In genomic region chr20:4160761-4161305, GRCh38 we compare ENCODE assay signal across 9 cellular contexts. TPM values are rescaled to one million over a fixed set of nuclear protein-coding genes. Genes with fewer than 3 reads are reported as not detected.
DNase-seq lines count a peak whose midpoint lies in the region; ATAC-seq lines count a peak whose summit lies in the region.
"Had no signal": no experiment of that assay in that cellular context is flagged by ENCODE, and none has a peak within 500 bp of the region (broad histone marks: within the 10 kb centered on the region; RNA-seq: fewer than 3 reads in every experiment).

No MANE protein-coding gene starts in this region.

- H3K4me1 Mint-ChIP-seq in activated T-helper 1 cell treated with anti-CD3 and anti-CD28 coated beads, Interleukin-12 subunit alpha, Interleukin-12 subunit beta, Interleukin-2, Interleukin-4 antibody, amounts not matched to agents 30 ng/mL and 10 ng/mL and 1 ng/mL, durations not matched to agents 14 hours and 24 hours and 36 hours (ENCODE audit: low read depth): peaks cover 69% of the 10 kb centered on the region
- H3K4me1 Mint-ChIP-seq: memory B cell had no signal

- peak overlapping the region; percentile 59 for H3K4me3 Mint-ChIP-seq in activated T-helper 1 cell treated with anti-CD3 and anti-CD28 coated beads, Interleukin-12 subunit alpha, Interleukin-12 subunit beta, Interleukin-2, Interleukin-4 antibody, amounts not matched to agents 30 ng/mL and 10 ng/mL and 1 ng/mL, durations not matched to agents 14 hours and 24 hours and 36 hours
- H3K4me3 Mint-ChIP-seq: memory B cell had no signal

- ATAC-seq in activated CD4-positive, CD25-positive, alpha-beta regulatory T cell treated with anti-CD3 and anti-CD28 coated beads, Interleukin-2, amount 50 U/mL, for 24 hours: peak; percentile 25 to 34
- peak; percentile 50 for ATAC-seq in left ventricle myocardium superior

- no peak for DNase-seq in activated CD4-positive, CD25-positive, alpha-beta regulatory T cell treated with anti-CD3 and anti-CD28 coated beads, Interleukin-2, amount 50 U/mL, for 72 hours
- DNase-seq in activated T-helper 1 cell treated with anti-CD3 and anti-CD28 coated beads, Interleukin-12 subunit alpha, Interleukin-12 subunit beta, Interleukin-2, Interleukin-4 antibody, amounts not matched to agents 30 ng/mL and 10 ng/mL and 1 ng/mL, durations not matched to agents 14 hours and 24 hours and 36 hours (ENCODE audit: low spot score): no peak
- peak; percentile 55 for DNase-seq in left ventricle myocardium superior
- peak; percentile 50 for DNase-seq in smooth muscle cell of the brain vasculature (ENCODE audit: low read depth, low spot score)
- DNase-seq in effector CD8-positive, alpha-beta T cell (lab: John Stamatoyannopoulos, UW): no peak
- no peak for DNase-seq in islet precursor cell
- DNase-seq in SHP77 (lab: John Stamatoyannopoulos, UW): no peak

- H3K27ac Mint-ChIP-seq in activated T-helper 1 cell treated with anti-CD3 and anti-CD28 coated beads, Interleukin-12 subunit alpha, Interleukin-12 subunit beta, Interleukin-2, Interleukin-4 antibody, amounts not matched to agents 30 ng/mL and 10 ng/mL and 1 ng/mL, durations not matched to agents 14 hours and 24 hours and 36 hours: peak overlapping the region; percentile 90
- H3K27ac Mint-ChIP-seq: memory B cell had no signal

- peaks cover 9% of the 10 kb centered on the region for H3K36me3 Mint-ChIP-seq in activated T-helper 1 cell treated with anti-CD3 and anti-CD28 coated beads, Interleukin-12 subunit alpha, Interleukin-12 subunit beta, Interleukin-2, Interleukin-4 antibody, amounts not matched to agents 30 ng/mL and 10 ng/mL and 1 ng/mL, durations not matched to agents 14 hours and 24 hours and 36 hours (ENCODE audit: low read depth)
- H3K36me3 Mint-ChIP-seq: memory B cell had no signal

- H3K9me3 Mint-ChIP-seq in activated T-helper 1 cell treated with anti-CD3 and anti-CD28 coated beads, Interleukin-12 subunit alpha, Interleukin-12 subunit beta, Interleukin-2, Interleukin-4 antibody, amounts not matched to agents 30 ng/mL and 10 ng/mL and 1 ng/mL, durations not matched to agents 14 hours and 24 hours and 36 hours: no peaks in the 10 kb centered on the region
- H3K9me3 Mint-ChIP-seq: memory B cell had no signal

- H3K27me3 Mint-ChIP-seq in activated T-helper 1 cell treated with anti-CD3 and anti-CD28 coated beads, Interleukin-12 subunit alpha, Interleukin-12 subunit beta, Interleukin-2, Interleukin-4 antibody, amounts not matched to agents 30 ng/mL and 10 ng/mL and 1 ng/mL, durations not matched to agents 14 hours and 24 hours and 36 hours (ENCODE audit: insufficient read depth): peaks cover 2% of the 10 kb centered on the region

- intact Hi-C loops in activated T-helper 1 cell treated with anti-CD3 and anti-CD28 coated beads, Interleukin-12 subunit alpha, Interleukin-12 subunit beta, Interleukin-2, Interleukin-4 antibody, amounts not matched to agents 30 ng/mL and 10 ng/mL and 1 ng/mL, durations not matched to agents 14 hours and 24 hours and 36 hours (cut with micrococcal nuclease): loop anchor here (1.0 kb wide), 1 partner anchor 9 kb away; no protein-coding TSS in a partner anchor
- intact Hi-C loops in left ventricle myocardium superior (cut with micrococcal nuclease): no loop called here

RNA-seq across cellular contexts. Expression of gene SMOX, which starts 12.2 kb away (rescaled TPM):
- total RNA-seq in activated T-helper 1 cell treated with anti-CD3 and anti-CD28 coated beads, Interleukin-12 subunit alpha, Interleukin-12 subunit beta, Interleukin-2, Interleukin-4 antibody, amounts not matched to agents 30 ng/mL and 10 ng/mL and 1 ng/mL, durations not matched to agents 14 hours and 24 hours and 36 hours: 34.5 and 34.7 TPM in 2 replicates
- total RNA-seq in left ventricle myocardium superior: 3.0 TPM

Comparison
In these comparisons a context has a peak if more than half of its experiments do, and no peak if none do; other contexts are left out.
1. DNase-seq: peak in left ventricle myocardium superior (single experiment) and smooth muscle cell of the brain vasculature (single experiment); none in activated CD4-positive, CD25-positive, alpha-beta regulatory T cell treated with anti-CD3 and anti-CD28 coated beads, Interleukin-2, amount 50 U/mL, for 72 hours (single experiment), activated T-helper 1 cell treated with anti-CD3 and anti-CD28 coated beads, Interleukin-12 subunit alpha, Interleukin-12 subunit beta, Interleukin-2, Interleukin-4 antibody, amounts not matched to agents 30 ng/mL and 10 ng/mL and 1 ng/mL, durations not matched to agents 14 hours and 24 hours and 36 hours (single experiment), effector CD8-positive, alpha-beta T cell (single experiment), islet precursor cell (single experiment) and SHP77 (0 of 2).